Comparison of ENCODE assay signal across 13 cellular contexts in genomic region chr16:28294201-28294600, GRCh38. TPM values are rescaled to one million over a fixed set of nuclear protein-coding genes. Genes with fewer than 3 reads are reported as not detected.
DNase-seq lines count a peak whose midpoint lies in the region; ATAC-seq and TF ChIP-seq lines count a peak whose summit lies in the region.
"Had no signal": no experiment of that assay in that cellular context is flagged by ENCODE, and none has a peak within 500 bp of the region (broad histone marks: within the 10 kb centered on the region; RNA-seq: fewer than 3 reads in every experiment).

No MANE protein-coding gene starts in this region.

- ATAC-seq in stimulated activated naive CD8-positive, alpha-beta T cell treated with anti-CD3 and anti-CD28 coated beads, Interleukin-15, Interleukin-2, amounts not matched to agents 100 U/mL and 50 U/mL, for 24 hours: no peak
- ATAC-seq: SK-N-SH treated with all-trans-retinoic acid at 6 μM for 48 hours had no signal

- H3K4me1 Mint-ChIP-seq in stimulated activated naive CD8-positive, alpha-beta T cell treated with anti-CD3 and anti-CD28 coated beads, Interleukin-15, Interleukin-2, amounts not matched to agents 100 ng/mL and 50 ng/mL, for 24 hours (ENCODE audit: low read depth): peaks cover 57% of the 10 kb centered on the region
- peaks cover 33% of the 10 kb centered on the region for H3K4me1 Mint-ChIP-seq in activated T-helper 1 cell treated with anti-CD3 and anti-CD28 coated beads, Interleukin-12 subunit alpha, Interleukin-12 subunit beta, Interleukin-2, Interleukin-4 antibody, amounts not matched to agents 30 ng/mL and 10 ng/mL and 1 ng/mL, durations not matched to agents 14 hours and 24 hours and 36 hours (ENCODE audit: low read depth)
- H3K4me1 Mint-ChIP-seq in type B pancreatic cell (ENCODE audit: unreplicated experiment): peaks cover 22% of the 10 kb centered on the region

- H3K27ac Mint-ChIP-seq in stimulated activated naive CD8-positive, alpha-beta T cell treated with anti-CD3 and anti-CD28 coated beads, Interleukin-15, Interleukin-2, amounts not matched to agents 100 ng/mL and 50 ng/mL, for 24 hours: no peak overlapping the region
- no peak overlapping the region for H3K27ac Mint-ChIP-seq in activated T-helper 1 cell treated with anti-CD3 and anti-CD28 coated beads, Interleukin-12 subunit alpha, Interleukin-12 subunit beta, Interleukin-2, Interleukin-4 antibody, amounts not matched to agents 30 ng/mL and 10 ng/mL and 1 ng/mL, durations not matched to agents 14 hours and 24 hours and 36 hours
- no peak overlapping the region for H3K27ac Mint-ChIP-seq in type B pancreatic cell

- H3K27me3 Mint-ChIP-seq in stimulated activated naive CD8-positive, alpha-beta T cell treated with anti-CD3 and anti-CD28 coated beads, Interleukin-15, Interleukin-2, amounts not matched to agents 100 ng/mL and 50 ng/mL, for 24 hours: no peaks in the 10 kb centered on the region
- H3K27me3 Mint-ChIP-seq in activated T-helper 1 cell treated with anti-CD3 and anti-CD28 coated beads, Interleukin-12 subunit alpha, Interleukin-12 subunit beta, Interleukin-2, Interleukin-4 antibody, amounts not matched to agents 30 ng/mL and 10 ng/mL and 1 ng/mL, durations not matched to agents 14 hours and 24 hours and 36 hours (ENCODE audit: insufficient read depth): peaks cover 17% of the 10 kb centered on the region
- no peaks in the 10 kb centered on the region for H3K27me3 Mint-ChIP-seq in type B pancreatic cell

- no peak for DNase-seq in stimulated activated naive CD8-positive, alpha-beta T cell treated with anti-CD3 and anti-CD28 coated beads, Interleukin-15, Interleukin-2, amounts not matched to agents 100 U/mL and 50 U/mL, for 24 hours
- DNase-seq in activated T-helper 1 cell treated with anti-CD3 and anti-CD28 coated beads, Interleukin-12 subunit alpha, Interleukin-12 subunit beta, Interleukin-2, Interleukin-4 antibody, amounts not matched to agents 30 ng/mL and 10 ng/mL and 1 ng/mL, durations not matched to agents 14 hours and 24 hours and 36 hours (ENCODE audit: low spot score): no peak
- DNase-seq in type B pancreatic cell (ENCODE audit: extremely low spot score, unreplicated experiment) (no peak), DMS 273 (lab: John Stamatoyannopoulos, UW; ENCODE audit: unreplicated experiment) (no peak), T1000 (lab: John Stamatoyannopoulos, UW) (no peak), occipital lobe (lab: John Stamatoyannopoulos, UW) (no peak)
- DNase-seq: adrenal gland; MG63; stimulated activated CD4-positive, alpha-beta T cell treated with anti-CD3 and anti-CD28 coated beads, Interleukin-4, amount 100 ng/mL, for 1 hour had no signal

- H3K36me3 Mint-ChIP-seq in stimulated activated naive CD8-positive, alpha-beta T cell treated with anti-CD3 and anti-CD28 coated beads, Interleukin-15, Interleukin-2, amounts not matched to agents 100 ng/mL and 50 ng/mL, for 24 hours (ENCODE audit: low read depth): no peaks in the 10 kb centered on the region
- no peaks in the 10 kb centered on the region for H3K36me3 Mint-ChIP-seq in activated T-helper 1 cell treated with anti-CD3 and anti-CD28 coated beads, Interleukin-12 subunit alpha, Interleukin-12 subunit beta, Interleukin-2, Interleukin-4 antibody, amounts not matched to agents 30 ng/mL and 10 ng/mL and 1 ng/mL, durations not matched to agents 14 hours and 24 hours and 36 hours (ENCODE audit: low read depth)
- no peaks in the 10 kb centered on the region for H3K36me3 Mint-ChIP-seq in type B pancreatic cell

- H3K4me3 ChIP-seq in iPS-18c (ENCODE audit: insufficient read depth, low read depth, low read length): peak overlapping the region; percentile 91
- H3K4me3 ChIP-seq: MG63, right atrium auricular region had no signal

- TF ChIP-seq CTCF in type B pancreatic cell (conservative IDR thresholded peaks at IDR 0.05): no peak

- H3K9me3 Mint-ChIP-seq in stimulated activated naive CD8-positive, alpha-beta T cell treated with anti-CD3 and anti-CD28 coated beads, Interleukin-15, Interleukin-2, amounts not matched to agents 100 ng/mL and 50 ng/mL, for 24 hours: no peaks in the 10 kb centered on the region
- no peaks in the 10 kb centered on the region for H3K9me3 Mint-ChIP-seq in activated T-helper 1 cell treated with anti-CD3 and anti-CD28 coated beads, Interleukin-12 subunit alpha, Interleukin-12 subunit beta, Interleukin-2, Interleukin-4 antibody, amounts not matched to agents 30 ng/mL and 10 ng/mL and 1 ng/mL, durations not matched to agents 14 hours and 24 hours and 36 hours
- no peaks in the 10 kb centered on the region for H3K9me3 Mint-ChIP-seq in type B pancreatic cell

- intact Hi-C loops in activated T-helper 1 cell treated with anti-CD3 and anti-CD28 coated beads, Interleukin-12 subunit alpha, Interleukin-12 subunit beta, Interleukin-2, Interleukin-4 antibody, amounts not matched to agents 30 ng/mL and 10 ng/mL and 1 ng/mL, durations not matched to agents 14 hours and 24 hours and 36 hours (cut with micrococcal nuclease): loop anchor here (10.0 kb wide), 1 partner anchor 201 kb away; the partner anchor contains the start of genes APOBR and CLN3

- H3K4me3 Mint-ChIP-seq in stimulated activated naive CD8-positive, alpha-beta T cell treated with anti-CD3 and anti-CD28 coated beads, Interleukin-15, Interleukin-2, amounts not matched to agents 100 ng/mL and 50 ng/mL, for 24 hours: peak overlapping the region; percentile 77
- peak overlapping the region; percentile 73 for H3K4me3 Mint-ChIP-seq in activated T-helper 1 cell treated with anti-CD3 and anti-CD28 coated beads, Interleukin-12 subunit alpha, Interleukin-12 subunit beta, Interleukin-2, Interleukin-4 antibody, amounts not matched to agents 30 ng/mL and 10 ng/mL and 1 ng/mL, durations not matched to agents 14 hours and 24 hours and 36 hours
- H3K4me3 Mint-ChIP-seq in type B pancreatic cell: peak overlapping the region; percentile 88

- H3K9me3 ChIP-seq in iPS-18c (ENCODE audit: control insufficient read depth, insufficient read depth, low read length): no peaks in the 10 kb centered on the region
- H3K9me3 ChIP-seq: adrenal gland, MG63, right atrium auricular region had no signal

RNA-seq across cellular contexts. Expression of gene SBK1, which starts 1.9 kb away (rescaled TPM):
- total RNA-seq in activated T-helper 1 cell treated with anti-CD3 and anti-CD28 coated beads, Interleukin-12 subunit alpha, Interleukin-12 subunit beta, Interleukin-2, Interleukin-4 antibody, amounts not matched to agents 30 ng/mL and 10 ng/mL and 1 ng/mL, durations not matched to agents 14 hours and 24 hours and 36 hours: 0.73 and 0.80 TPM in 2 replicates
- 29.8 and 31.9 TPM in 2 replicates for total RNA-seq in type B pancreatic cell (ENCODE audit: low replicate concordance)
- total RNA-seq in occipital lobe: 19.5 TPM

Comparison
In these comparisons a context has a peak if more than half of its experiments do, and no peak if none do; other contexts are left out.
1. RNA of gene SBK1, which starts 1.9 kb away (total RNA-seq): 29.8 to 31.9 TPM in type B pancreatic cell and 19.5 TPM in occipital lobe (single experiment); 0.73 to 0.80 TPM in activated T-helper 1 cell treated with anti-CD3 and anti-CD28 coated beads, Interleukin-12 subunit alpha, Interleukin-12 subunit beta, Interleukin-2, Interleukin-4 antibody, amounts not matched to agents 30 ng/mL and 10 ng/mL and 1 ng/mL, durations not matched to agents 14 hours and 24 hours and 36 hours; every median in the first group is over 10 times any median in the second.
2. Peak in every context shown above with its lines, with median percentiles within 50 percentile points of each other: H3K4me3 Mint-ChIP-seq.